In the genomic region with DNA sequence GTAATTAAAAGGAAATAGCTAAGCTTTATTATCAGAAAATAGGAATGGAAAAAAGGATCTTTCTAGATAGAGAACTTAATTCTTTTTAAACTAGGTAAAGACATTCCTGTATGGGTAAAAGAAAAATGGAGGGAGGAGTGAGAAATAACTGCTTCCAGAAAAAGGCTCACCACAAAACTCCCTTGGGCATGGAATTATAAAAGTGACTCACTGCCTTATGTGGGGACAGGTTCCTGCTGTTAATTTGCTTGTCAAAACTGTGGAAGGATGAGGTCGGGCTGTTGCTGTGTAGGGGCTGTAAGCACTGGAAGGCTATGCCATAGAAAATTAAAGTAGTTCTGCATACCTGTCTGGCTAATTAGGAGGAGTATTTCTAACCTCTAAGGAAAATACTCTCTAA, we compare ENCODE assay signal across 14 cellular contexts.
A peak's percentile ranks its signal among the peaks of the same experiment; 100 is the strongest.
DNase-seq lines count a peak whose midpoint lies in the region; ATAC-seq and TF ChIP-seq lines count a peak whose summit lies in the region.
"Had no signal": no experiment of that assay in that cellular context is flagged by ENCODE, and none has a peak within 500 bp of the region (broad histone marks: within the 10 kb centered on the region; RNA-seq: fewer than 3 reads in every experiment).

No MANE protein-coding gene starts in this region.

- no peak for ATAC-seq in HG03442 (IDR thresholded peaks at IDR 0.05; ENCODE audit: unreplicated experiment)
- ATAC-seq: activated naive CD8-positive, alpha-beta T cell treated with anti-CD3 and anti-CD28 coated beads, Interleukin-2, amount 50 U/mL, for 24 hours; naive thymus-derived CD8-positive, alpha-beta T cell; stimulated activated memory B cell treated with anti-CD40 and anti-IgM and Interleukin-4, amounts not matched to agents 10 μg/mL and 1 μg/mL and 100 μg/mL, for 72 hours had no signal

- H3K36me3 ChIP-seq in MM.1S (replicated peaks; ENCODE audit: insufficient read depth, low read length) = no peaks in the 10 kb centered on the region
- H3K36me3 ChIP-seq in mesendoderm (ENCODE audit: control insufficient read depth, insufficient read depth, low read length) = no peaks in the 10 kb centered on the region

- no peak overlapping the region for H3K4ac ChIP-seq in mesendoderm (ENCODE audit: low read depth, low read length)

- TF ChIP-seq CTCF in MM.1S (IDR thresholded peaks at IDR 0.05; ENCODE audit: low read length) = no peak

- H2AK5ac ChIP-seq in mesendoderm (ENCODE audit: low read length) = no peak overlapping the region

- no peaks in the 10 kb centered on the region for H3K79me2 ChIP-seq in MM.1S (ENCODE audit: low read length)
- H3K79me2 ChIP-seq in mesendoderm (ENCODE audit: control insufficient read depth, insufficient read depth, low read length) = no peaks in the 10 kb centered on the region

- no peaks in the 10 kb centered on the region for H4K20me1 ChIP-seq in MM.1S (ENCODE audit: insufficient read depth, low read length)

- H2AFZ ChIP-seq in MM.1S (ENCODE audit: low read length) = no peak overlapping the region; the same call in 1 of the 2 replicates

- H3K4me2 ChIP-seq in MM.1S (ENCODE audit: low read depth, low read length) = peak overlapping the region; percentile 12; the same call in 1 of the 2 replicates
- H3K4me2 ChIP-seq in mesendoderm (ENCODE audit: low read length) = no peak overlapping the region

- DNase-seq in AG20443 (ENCODE audit: low spot score) = peak; percentile 56
- DNase-seq in MM.1S = no peak
- DNase-seq in dedifferentiated amniotic fluid mesenchymal stem cell (ENCODE audit: extremely low spot score) = peak; percentile 61
- DNase-seq in mesendoderm = peak; percentile 20
- no peak for DNase-seq in RKO (ENCODE audit: low spot score)
- DNase-seq in stimulated activated naive CD4-positive, alpha-beta T cell (lab: John Stamatoyannopoulos, UW) = no peak
- no peak for DNase-seq in DMS 273 (lab: John Stamatoyannopoulos, UW; ENCODE audit: unreplicated experiment)
- DNase-seq: activated naive CD8-positive, alpha-beta T cell treated with anti-CD3 and anti-CD28 coated beads, Interleukin-2, amount 50 U/mL, for 24 hours; C1 segment of cervical spinal cord; naive thymus-derived CD8-positive, alpha-beta T cell; NCI-H187; T-helper 9 cell had no signal

- H3K4me1 ChIP-seq in MM.1S (ENCODE audit: low read length) (peaks cover 44% of the 10 kb centered on the region), mesendoderm (ENCODE audit: control insufficient read depth, low read depth, low read length) (no peaks in the 10 kb centered on the region)

- WGBS in mesendoderm (ENCODE audit: extremely low coverage, insufficient coverage, low lambda C conversion rate) = no CpG with 5 or more reads among the region's 1 CpG

- no peaks in the 10 kb centered on the region for H3K79me1 ChIP-seq in mesendoderm (ENCODE audit: low read length)

- H3K27ac ChIP-seq in MM.1S (ENCODE audit: low read length) (no peak overlapping the region; the same call in 1 of the 2 replicates), mesendoderm (ENCODE audit: low read depth, low read length) (no peak overlapping the region)

- no peak overlapping the region for H4K5ac ChIP-seq in mesendoderm (ENCODE audit: low read length)

- H3K27me3 ChIP-seq in MM.1S (replicated peaks; ENCODE audit: insufficient read depth, low read length) = no peaks in the 10 kb centered on the region
- H3K27me3 ChIP-seq in mesendoderm (ENCODE audit: insufficient read depth, low read length, poor library complexity) = no peaks in the 10 kb centered on the region

- H3K4me3 ChIP-seq in MM.1S (ENCODE audit: low read length) = no peak overlapping the region
- H3K4me3 ChIP-seq in mesendoderm (ENCODE audit: low read length) = no peak overlapping the region

- H2BK15ac ChIP-seq in mesendoderm (replicated peaks; ENCODE audit: low read depth) = no peak overlapping the region

- H3K9me3 ChIP-seq in MM.1S (replicated peaks; ENCODE audit: insufficient read depth, low read length) = no peaks in the 10 kb centered on the region

- H3F3A ChIP-seq in MM.1S (ENCODE audit: insufficient read depth, low read length) = no peaks in the 10 kb centered on the region

- H3K56ac ChIP-seq in mesendoderm (ENCODE audit: low read length) = no peak overlapping the region

- no peak overlapping the region for H2BK5ac ChIP-seq in mesendoderm (ENCODE audit: low read length)

- H3K9ac ChIP-seq in MM.1S (ENCODE audit: low read length) (no peak overlapping the region), mesendoderm (ENCODE audit: low read length) (no peak overlapping the region)

- no peak overlapping the region for H2BK120ac ChIP-seq in mesendoderm (ENCODE audit: low read depth, low read length)

- H3K23ac ChIP-seq in mesendoderm (ENCODE audit: low read length) = no peak overlapping the region

- no peak overlapping the region for H4K8ac ChIP-seq in mesendoderm (ENCODE audit: low read depth, low read length)

- no peak overlapping the region for H3K18ac ChIP-seq in mesendoderm (ENCODE audit: low read length)

- H3K9me2 ChIP-seq in MM.1S (replicated peaks; ENCODE audit: insufficient read depth, low read length) = no peaks in the 10 kb centered on the region

Comparison
In these comparisons a context has a peak if more than half of its experiments do, and no peak if none do; other contexts are left out.
1. DNase-seq: peak in AG20443 (single experiment), dedifferentiated amniotic fluid mesenchymal stem cell (single experiment) and mesendoderm (single experiment); none in MM.1S (single experiment), RKO (single experiment), stimulated activated naive CD4-positive, alpha-beta T cell (0 of 6) and DMS 273 (single experiment).